In genomic region chr6:137879301-137879700, GRCh38 we compare ENCODE assay signal across 15 cellular contexts. TPM values are rescaled to one million over a fixed set of nuclear protein-coding genes. Genes with fewer than 3 reads are reported as not detected.
DNase-seq lines count a peak whose midpoint lies in the region; ATAC-seq, FAIRE-seq and TF ChIP-seq lines count a peak whose summit lies in the region.
"Had no signal": no experiment of that assay in that cellular context is flagged by ENCODE, and none has a peak within 500 bp of the region (broad histone marks: within the 10 kb centered on the region; RNA-seq: fewer than 3 reads in every experiment).

No MANE protein-coding gene starts in this region.

- no peak for ATAC-seq in activated CD8-positive, alpha-beta T cell treated with anti-CD3 and anti-CD28 coated beads for 36 hours
- no peak for ATAC-seq in activated CD8-positive, alpha-beta T cell treated with anti-CD3 and anti-CD28 coated beads, Interleukin-2, amount 10 ng/mL, durations not matched to agents 7 days and 5 days
- no peak for ATAC-seq in gastroesophageal sphincter
- ATAC-seq: body of pancreas had no signal

- H2BK120ac ChIP-seq in H9 (ENCODE audit: low read depth, low read length, poor library complexity, severe bottlenecking) = no peak overlapping the region

- no peak overlapping the region for H2BK15ac ChIP-seq in H9 (ENCODE audit: low read depth, low read length)

- peak overlapping the region; percentile 95 for H3K27ac Mint-ChIP-seq in activated CD8-positive, alpha-beta T cell treated with anti-CD3 and anti-CD28 coated beads for 36 hours
- H3K27ac Mint-ChIP-seq in activated CD8-positive, alpha-beta T cell treated with anti-CD3 and anti-CD28 coated beads, Interleukin-2, amount 10 ng/mL, durations not matched to agents 7 days and 5 days = no peak overlapping the region
- H3K27ac Mint-ChIP-seq in H9 = no peak overlapping the region
- H3K27ac Mint-ChIP-seq: endodermal cell had no signal

- no peak overlapping the region for H3K4ac ChIP-seq in H9 (ENCODE audit: low read depth, low read length)

- peaks cover 89% of the 10 kb centered on the region for H3K4me1 Mint-ChIP-seq in activated CD8-positive, alpha-beta T cell treated with anti-CD3 and anti-CD28 coated beads for 36 hours (ENCODE audit: low read depth)
- H3K4me1 Mint-ChIP-seq in activated CD8-positive, alpha-beta T cell treated with anti-CD3 and anti-CD28 coated beads, Interleukin-2, amount 10 ng/mL, durations not matched to agents 7 days and 5 days (ENCODE audit: low read depth) = peaks cover 74% of the 10 kb centered on the region
- peaks cover 18 to 24% of the 10 kb centered on the region in 2 experiments for H3K4me1 Mint-ChIP-seq in H9
- H3K4me1 Mint-ChIP-seq: endodermal cell had no signal

- H3K36me3 Mint-ChIP-seq in activated CD8-positive, alpha-beta T cell treated with anti-CD3 and anti-CD28 coated beads for 36 hours (ENCODE audit: low read depth) = peaks cover 91% of the 10 kb centered on the region
- peaks cover 79% of the 10 kb centered on the region for H3K36me3 Mint-ChIP-seq in activated CD8-positive, alpha-beta T cell treated with anti-CD3 and anti-CD28 coated beads, Interleukin-2, amount 10 ng/mL, durations not matched to agents 7 days and 5 days (ENCODE audit: low read depth)
- peaks cover 0 to 30% (median 0%) of the 10 kb centered on the region in 3 experiments; a peak in 4 of 7 replicates for H3K36me3 Mint-ChIP-seq in H9 (ENCODE audit: insufficient read depth in 1 of 3, low read depth in 3 of 3)

- H4K8ac ChIP-seq in H9 (replicated peaks; ENCODE audit: insufficient read length, low read depth, low read length) = no peak overlapping the region

- H4K91ac ChIP-seq in H9 (ENCODE audit: insufficient read length, low read depth, low read length) = no peak overlapping the region

- no peak overlapping the region for H3K4me2 ChIP-seq in H9 (ENCODE audit: insufficient read depth, insufficient read length, low read length)

- H3K27me3 Mint-ChIP-seq in activated CD8-positive, alpha-beta T cell treated with anti-CD3 and anti-CD28 coated beads for 36 hours = no peaks in the 10 kb centered on the region
- no peaks in the 10 kb centered on the region for H3K27me3 Mint-ChIP-seq in activated CD8-positive, alpha-beta T cell treated with anti-CD3 and anti-CD28 coated beads, Interleukin-2, amount 10 ng/mL, durations not matched to agents 7 days and 5 days (ENCODE audit: low read depth)
- H3K27me3 Mint-ChIP-seq in H9 (ENCODE audit: low read depth) = peaks cover 5% of the 10 kb centered on the region; the same call in 1 of the 2 replicates
- H3K27me3 Mint-ChIP-seq: naive B cell had no signal

- H3K4me3 Mint-ChIP-seq in activated CD8-positive, alpha-beta T cell treated with anti-CD3 and anti-CD28 coated beads for 36 hours = peak overlapping the region; percentile 98
- no peak overlapping the region for H3K4me3 Mint-ChIP-seq in activated CD8-positive, alpha-beta T cell treated with anti-CD3 and anti-CD28 coated beads, Interleukin-2, amount 10 ng/mL, durations not matched to agents 7 days and 5 days
- no peak overlapping the region for H3K4me3 Mint-ChIP-seq in H9
- H3K4me3 Mint-ChIP-seq: endodermal cell had no signal

- H3K36me3 ChIP-seq in gastroesophageal sphincter (peaks cover 10 to 87% of the 10 kb centered on the region in 2 donors), stomach (peaks cover 65 to 99% (median 91%) of the 10 kb centered on the region in 4 donors), kidney (ENCODE audit: control insufficient read depth in 1 of 2, insufficient read depth in 2 of 2, low read length in 2 of 2) (peaks cover 40 to 48% of the 10 kb centered on the region in 2 donors), MG63 (peaks cover 41% of the 10 kb centered on the region)

- H3K79me1 ChIP-seq in H9 (ENCODE audit: insufficient read depth, low read depth, low read length, poor library complexity, severe bottlenecking) = no peaks in the 10 kb centered on the region

- no peaks in the 10 kb centered on the region for H3K9me3 Mint-ChIP-seq in activated CD8-positive, alpha-beta T cell treated with anti-CD3 and anti-CD28 coated beads for 36 hours
- no peaks in the 10 kb centered on the region for H3K9me3 Mint-ChIP-seq in activated CD8-positive, alpha-beta T cell treated with anti-CD3 and anti-CD28 coated beads, Interleukin-2, amount 10 ng/mL, durations not matched to agents 7 days and 5 days (ENCODE audit: insufficient read depth)
- no peaks in the 10 kb centered on the region for H3K9me3 Mint-ChIP-seq in H9
- H3K9me3 Mint-ChIP-seq: endodermal cell, naive B cell had no signal

- H3K27me3 ChIP-seq in H9 (ENCODE audit: insufficient read depth, low read length) (no peaks in the 10 kb centered on the region), gastroesophageal sphincter (no peaks in the 10 kb centered on the region), stomach (no peaks in the 10 kb centered on the region), MG63 (no peaks in the 10 kb centered on the region)
- H3K27me3 ChIP-seq: body of pancreas, Peyer's patch had no signal

- no CpG with 5 or more reads among the region's 7 CpGs for WGBS in H9 (ENCODE audit: extremely low coverage, insufficient read length, low lambda C conversion rate)
- WGBS in gastroesophageal sphincter (ENCODE audit: low coverage in 1 of 2), 2 donors = 67 to 85% methylated on average over 5 of the region's 7 CpGs
- 76 to 80% (median 77%) methylated on average over 7 of the region's 7 CpGs for whole genome bisulfite sequencing in stomach, 5 donors

- no peak overlapping the region for H2AK5ac ChIP-seq in H9 (ENCODE audit: insufficient read length, low read length)

- no peak overlapping the region for H3K14ac ChIP-seq in H9 (ENCODE audit: insufficient read depth, low read length)

- no peak overlapping the region for H2AFZ ChIP-seq in H9 (ENCODE audit: low read length)

- intact Hi-C loops in activated CD8-positive, alpha-beta T cell treated with anti-CD3 and anti-CD28 coated beads for 36 hours (cut with micrococcal nuclease) = no loop called here
- intact Hi-C loops in stomach (cut with DNase I; ENCODE audit: low total_unique reads) = no loop called here
- intact Hi-C loops in kidney (cut with DNase I) = no loop called here

- H3K18ac ChIP-seq in H9 (ENCODE audit: insufficient read length, low read depth, low read length) = no peak overlapping the region

- H2BK12ac ChIP-seq in H9 (ENCODE audit: insufficient read length, low read depth, low read length) = no peak overlapping the region

- H4K5ac ChIP-seq in H9 (ENCODE audit: insufficient read length, low read depth, low read length) = no peak overlapping the region

- H3K23ac ChIP-seq in H9 (ENCODE audit: insufficient read length, low read depth, low read length) = no peak overlapping the region

- H3K79me2 ChIP-seq in H9 (ENCODE audit: insufficient read depth, low read length) = no peaks in the 10 kb centered on the region

- H3K4me3 ChIP-seq in gastroesophageal sphincter (no peak overlapping the region), stomach (no peak overlapping the region), kidney (ENCODE audit: low read length in 2 of 2) (no peak overlapping the region), MG63 (no peak overlapping the region)
- H3K4me3 ChIP-seq: body of pancreas, Peyer's patch had no signal

- DNase-seq in activated CD8-positive, alpha-beta T cell treated with anti-CD3 and anti-CD28 coated beads for 36 hours = no peak
- no peak for DNase-seq in activated CD8-positive, alpha-beta T cell treated with anti-CD3 and anti-CD28 coated beads, Interleukin-2, amount 10 ng/mL, durations not matched to agents 7 days and 5 days
- peak; percentile 34 for DNase-seq in H9
- DNase-seq in stomach = no peak
- no peak for DNase-seq in kidney
- no peak for DNase-seq in MG63
- no peak for DNase-seq in NCI-H2227 (lab: John Stamatoyannopoulos, UW; ENCODE audit: unreplicated experiment)
- DNase-seq: activated CD8-positive, alpha-beta memory T cell treated with anti-CD3 and anti-CD28 coated beads, Interleukin-2, amount 50 U/mL, for 48 hours; body of pancreas; naive B cell; NCI-H226; Peyer's patch had no signal

- no peak overlapping the region for H3K56ac ChIP-seq in H9 (ENCODE audit: insufficient read length, low read depth, low read length)

- H3K27ac ChIP-seq in H9 (ENCODE audit: insufficient read length, low read depth, low read length) = no peak overlapping the region
- H3K27ac ChIP-seq in gastroesophageal sphincter = peak overlapping the region in 3 of 4 donors; percentile 46 to 61 (median 58)
- peak overlapping the region in 3 of 5 donors; percentile 9 to 42 (median 12) for H3K27ac ChIP-seq in stomach
- H3K27ac ChIP-seq in kidney (ENCODE audit: low read depth in 2 of 2, low read length in 2 of 2) = no peak overlapping the region
- H3K27ac ChIP-seq: body of pancreas had no signal

- no peak for FAIRE-seq in kidney (lab: Jason Lieb, UNC)
- FAIRE-seq: H54 had no signal

- TF ChIP-seq CTCF in activated CD8-positive, alpha-beta T cell treated with anti-CD3 and anti-CD28 coated beads for 36 hours (IDR thresholded peaks at IDR 0.05) = no peak
- TF ChIP-seq CTCF in H9 (conservative IDR thresholded peaks at IDR 0.05) = no peak; the same call in 2 of the 3 replicates
- TF ChIP-seq CTCF in gastroesophageal sphincter (IDR thresholded peaks at IDR 0.05) = no peak
- no peak for TF ChIP-seq CTCF in stomach (IDR thresholded peaks at IDR 0.05)
- TF ChIP-seq CTCF in kidney (IDR thresholded peaks at IDR 0.05; ENCODE audit: borderline replicate concordance, extremely low read depth, insufficient read depth) = no peak

- no peaks in the 10 kb centered on the region for H3K9me3 ChIP-seq in H9 (ENCODE audit: control insufficient read depth, low read depth, low read length)
- H3K9me3 ChIP-seq in gastroesophageal sphincter = no peaks in the 10 kb centered on the region
- H3K9me3 ChIP-seq in stomach = no peaks in the 10 kb centered on the region
- H3K9me3 ChIP-seq in kidney (ENCODE audit: control insufficient read depth in 1 of 2, low read length in 2 of 2) = no peaks in the 10 kb centered on the region
- no peaks in the 10 kb centered on the region for H3K9me3 ChIP-seq in MG63
- H3K9me3 ChIP-seq: body of pancreas, Peyer's patch had no signal

- no peaks in the 10 kb centered on the region for H3K23me2 ChIP-seq in H9 (ENCODE audit: insufficient read length, low read depth, low read length, poor library complexity, severe bottlenecking)

- H3K9ac ChIP-seq in H9 (ENCODE audit: extremely low read depth, insufficient read length, low read length) = no peak overlapping the region
- H3K9ac ChIP-seq in kidney (ENCODE audit: low read length in 2 of 2) = no peak overlapping the region

- no peak overlapping the region for H2BK20ac ChIP-seq in H9 (ENCODE audit: low read depth, low read length, poor library complexity, severe bottlenecking)

- CTCF ChIA-PET in activated CD8-positive, alpha-beta T cell treated with anti-CD3 and anti-CD28 coated beads for 36 hours (lab: Charles Lee) = interaction anchor here (1.9 to 5.9 kb wide), 4 partner anchors 12 to 65 kb away, joined by 6 to 59 read pairs (median 17); partner anchors contain the start of gene TNFAIP3
- CTCF ChIA-PET in activated CD8-positive, alpha-beta T cell treated with anti-CD3 and anti-CD28 coated beads, Interleukin-2, amount 10 ng/mL, durations not matched to agents 7 days and 5 days (lab: Charles Lee) = interaction anchor here (3.7 to 10.0 kb wide), 2 partner anchors 9 to 80 kb away, joined by 23 to 142 read pairs; partner anchors contain the start of gene TNFAIP3

- H2BK5ac ChIP-seq in H9 (ENCODE audit: insufficient read length, low read length) = no peak overlapping the region

- no peak for TF ChIP-seq EP300 in gastroesophageal sphincter (IDR thresholded peaks at IDR 0.05)
- no peak for TF ChIP-seq EP300 in stomach (IDR thresholded peaks at IDR 0.05)

- POLR2A ChIA-PET in activated CD8-positive, alpha-beta T cell treated with anti-CD3 and anti-CD28 coated beads for 36 hours (lab: Charles Lee) = interaction anchor here (0.7 to 1.3 kb wide), 2 partner anchors 12 to 67 kb away, joined by 4 to 5 read pairs; no protein-coding TSS in a partner anchor
- POLR2A ChIA-PET in activated CD8-positive, alpha-beta T cell treated with anti-CD3 and anti-CD28 coated beads, Interleukin-2, amount 10 ng/mL, durations not matched to agents 7 days and 5 days (lab: Charles Lee) = interaction anchor here (0.7 to 3.7 kb wide), 3 partner anchors 9 to 222 kb away, joined by 3 to 45 read pairs (median 3); no protein-coding TSS in a partner anchor

- H3K4me1 ChIP-seq in H9 (ENCODE audit: insufficient read depth, low read length) (peaks cover 5% of the 10 kb centered on the region; the same call in 1 of the 2 replicates), gastroesophageal sphincter (peaks cover 0 to 60% (median 5%) of the 10 kb centered on the region in 3 donors), stomach (peaks cover under 1 to 68% (median 2%) of the 10 kb centered on the region in 4 donors), kidney (ENCODE audit: control insufficient read depth in 1 of 2, insufficient read depth in 1 of 2, low read depth in 1 of 2, low read length in 2 of 2) (no peaks in the 10 kb centered on the region)

- H3T11ph ChIP-seq in H9 (ENCODE audit: low read length) = no peak overlapping the region

- H4K20me1 ChIP-seq in H9 (ENCODE audit: control insufficient read depth, insufficient read depth, insufficient read length) = no peaks in the 10 kb centered on the region

- no peak for TF ChIP-seq POLR2A in gastroesophageal sphincter (IDR thresholded peaks at IDR 0.05)
- no peak for TF ChIP-seq POLR2A in stomach (IDR thresholded peaks at IDR 0.05)

RNA-seq across cellular contexts. Expression of gene TNFAIP3, which starts 12.2 kb away (rescaled TPM):
- total RNA-seq in activated CD8-positive, alpha-beta T cell treated with anti-CD3 and anti-CD28 coated beads for 36 hours = 100 to 1,000 TPM; 399 to 402 TPM
- total RNA-seq in activated CD8-positive, alpha-beta T cell treated with anti-CD3 and anti-CD28 coated beads, Interleukin-2, amount 10 ng/mL, durations not matched to agents 7 days and 5 days = 10 to 100 TPM; 29.6 to 34.5 TPM
- total RNA-seq in H9 (2021) (3.7 and 5.6 TPM in 2 replicates), gastroesophageal sphincter (10 to 100 TPM; 11.2 to 40.7 (median 18.3) TPM), stomach (10 to 100 TPM in 4 of 5 donors, 1 to 10 TPM in 1; 7.8 to 77.0 (median 34.1) TPM), kidney (52.6 TPM)
- polyA plus RNA-seq in stomach (10 to 100 TPM in 2 of 3 donors, 1 to 10 TPM in 1; 9.5 to 13.6 (median 11.2) TPM), kidney (ENCODE audit: insufficient read depth, low read depth, low replicate concordance) (2.8 TPM)
- 0.79 and 2.4 TPM in 2 replicates for total RNA-seq in MG63 (2014; rRNA removed; shearing (Covaris generic); ENCODE audit: low replicate concordance)

Comparison
In these comparisons a context has a peak if more than half of its experiments do, and no peak if none do; other contexts are left out.
1. H3K27ac ChIP-seq: peak in gastroesophageal sphincter (3 of 4) and stomach (3 of 5); none in H9 (single experiment) and kidney (0 of 2).